In the genomic region with DNA sequence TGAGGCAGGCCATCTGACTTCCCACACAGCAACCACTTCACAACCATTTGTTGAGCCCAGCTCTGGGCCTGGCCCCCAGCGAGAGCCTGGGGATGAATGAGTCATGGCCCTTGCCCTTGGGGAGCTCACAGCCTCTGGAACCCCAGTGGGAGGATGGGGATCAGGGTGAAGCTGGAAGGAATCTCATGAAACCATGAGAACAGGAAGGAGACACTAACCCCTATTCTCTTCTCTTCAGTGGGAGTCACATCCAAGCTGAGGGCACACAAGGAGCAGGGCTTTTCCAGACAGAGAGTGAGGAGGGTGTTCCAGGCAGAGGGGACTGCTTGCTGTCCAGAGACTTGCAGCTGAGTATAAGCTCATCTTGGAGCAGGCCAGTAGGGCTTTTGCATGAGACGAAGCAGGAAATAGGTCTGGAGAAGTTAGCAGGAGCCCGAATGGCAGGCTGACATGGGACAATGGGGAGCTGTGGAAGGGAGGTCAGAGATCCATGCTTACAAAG, we compare ENCODE assay signal across 1 cellular context.
TF ChIP-seq lines count a peak whose summit lies in the region.

No MANE protein-coding gene starts in this region.

TF ChIP-seq in SK-N-SH, 30 proteins besides CTCF, POLR2A, EP300 and RAD21 (continued from another document):
- peak; percentile 69; the same call in 1 of the 2 replicates for TF ChIP-seq FOSL2 (IDR thresholded peaks at IDR 0.05; ENCODE audit: borderline replicate concordance, low read depth)
- no peak for TF ChIP-seq RCOR1 (IDR thresholded peaks at IDR 0.05; ENCODE audit: low read length)
- TF ChIP-seq, protein P1, sequence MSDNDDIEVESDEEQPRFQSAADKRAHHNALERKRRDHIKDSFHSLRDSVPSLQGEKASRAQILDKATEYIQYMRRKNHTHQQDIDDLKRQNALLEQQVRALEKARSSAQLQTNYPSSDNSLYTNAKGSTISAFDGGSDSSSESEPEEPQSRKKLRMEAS (IDR thresholded peaks at IDR 0.05; ENCODE audit: low read depth), result 0 out of 2 replicates have a peak, but pooled peaks have one; percentile 21
